1 cellular context compared by ENCODE assay signal in the genomic region with DNA sequence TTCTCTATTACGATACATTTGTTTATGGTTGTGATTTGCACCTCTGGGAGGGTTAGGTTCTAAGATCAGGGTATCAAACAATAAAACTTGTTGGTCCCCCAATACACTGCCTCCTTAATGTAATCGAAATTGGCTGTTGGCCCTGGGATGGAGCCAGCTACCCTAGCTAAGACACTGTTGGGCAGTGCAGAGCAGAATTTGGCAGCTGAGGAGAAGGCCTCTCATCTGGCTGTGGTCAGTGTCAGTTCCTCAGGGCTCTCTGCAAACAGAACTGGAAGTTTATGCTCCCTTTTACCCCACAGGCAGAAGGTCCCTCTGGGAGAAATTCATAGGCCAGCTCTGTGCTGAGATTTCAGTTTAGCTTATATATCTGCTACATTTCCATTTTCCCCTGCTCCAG.
TF ChIP-seq lines count a peak whose summit lies in the region.

No MANE protein-coding gene starts in this region.

TF ChIP-seq in HepG2, 621 proteins besides CTCF, POLR2A, EP300 and RAD21:
- TF ChIP-seq, protein P1, sequence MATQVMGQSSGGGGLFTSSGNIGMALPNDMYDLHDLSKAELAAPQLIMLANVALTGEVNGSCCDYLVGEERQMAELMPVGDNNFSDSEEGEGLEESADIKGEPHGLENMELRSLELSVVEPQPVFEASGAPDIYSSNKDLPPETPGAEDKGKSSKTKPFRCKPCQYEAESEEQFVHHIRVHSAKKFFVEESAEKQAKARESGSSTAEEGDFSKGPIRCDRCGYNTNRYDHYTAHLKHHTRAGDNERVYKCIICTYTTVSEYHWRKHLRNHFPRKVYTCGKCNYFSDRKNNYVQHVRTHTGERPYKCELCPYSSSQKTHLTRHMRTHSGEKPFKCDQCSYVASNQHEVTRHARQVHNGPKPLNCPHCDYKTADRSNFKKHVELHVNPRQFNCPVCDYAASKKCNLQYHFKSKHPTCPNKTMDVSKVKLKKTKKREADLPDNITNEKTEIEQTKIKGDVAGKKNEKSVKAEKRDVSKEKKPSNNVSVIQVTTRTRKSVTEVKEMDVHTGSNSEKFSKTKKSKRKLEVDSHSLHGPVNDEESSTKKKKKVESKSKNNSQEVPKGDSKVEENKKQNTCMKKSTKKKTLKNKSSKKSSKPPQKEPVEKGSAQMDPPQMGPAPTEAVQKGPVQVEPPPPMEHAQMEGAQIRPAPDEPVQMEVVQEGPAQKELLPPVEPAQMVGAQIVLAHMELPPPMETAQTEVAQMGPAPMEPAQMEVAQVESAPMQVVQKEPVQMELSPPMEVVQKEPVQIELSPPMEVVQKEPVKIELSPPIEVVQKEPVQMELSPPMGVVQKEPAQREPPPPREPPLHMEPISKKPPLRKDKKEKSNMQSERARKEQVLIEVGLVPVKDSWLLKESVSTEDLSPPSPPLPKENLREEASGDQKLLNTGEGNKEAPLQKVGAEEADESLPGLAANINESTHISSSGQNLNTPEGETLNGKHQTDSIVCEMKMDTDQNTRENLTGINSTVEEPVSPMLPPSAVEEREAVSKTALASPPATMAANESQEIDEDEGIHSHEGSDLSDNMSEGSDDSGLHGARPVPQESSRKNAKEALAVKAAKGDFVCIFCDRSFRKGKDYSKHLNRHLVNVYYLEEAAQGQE (IDR thresholded peaks at IDR 0.05; ENCODE audit: borderline replicate concordance in 1 of 2, low read depth in 1 of 2, low read length in 2 of 2): no peak
- no peak for TF ChIP-seq ZNF556 (CRISPR knock-in tag; IDR thresholded peaks at IDR 0.05; ENCODE audit: borderline replicate concordance)
- peak; percentile 45 for TF ChIP-seq POLR2G (IDR thresholded peaks at IDR 0.05; ENCODE audit: low read depth, low read length)
- no peak for TF ChIP-seq ZNF432 (CRISPR knock-in tag; IDR thresholded peaks at IDR 0.05; ENCODE audit: borderline replicate concordance)
- TF ChIP-seq, protein P2, sequence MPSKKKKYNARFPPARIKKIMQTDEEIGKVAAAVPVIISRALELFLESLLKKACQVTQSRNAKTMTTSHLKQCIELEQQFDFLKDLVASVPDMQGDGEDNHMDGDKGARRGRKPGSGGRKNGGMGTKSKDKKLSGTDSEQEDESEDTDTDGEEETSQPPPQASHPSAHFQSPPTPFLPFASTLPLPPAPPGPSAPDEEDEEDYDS (CRISPR knock-in tag; IDR thresholded peaks at IDR 0.05): no peak
- TF ChIP-seq, protein P3, sequence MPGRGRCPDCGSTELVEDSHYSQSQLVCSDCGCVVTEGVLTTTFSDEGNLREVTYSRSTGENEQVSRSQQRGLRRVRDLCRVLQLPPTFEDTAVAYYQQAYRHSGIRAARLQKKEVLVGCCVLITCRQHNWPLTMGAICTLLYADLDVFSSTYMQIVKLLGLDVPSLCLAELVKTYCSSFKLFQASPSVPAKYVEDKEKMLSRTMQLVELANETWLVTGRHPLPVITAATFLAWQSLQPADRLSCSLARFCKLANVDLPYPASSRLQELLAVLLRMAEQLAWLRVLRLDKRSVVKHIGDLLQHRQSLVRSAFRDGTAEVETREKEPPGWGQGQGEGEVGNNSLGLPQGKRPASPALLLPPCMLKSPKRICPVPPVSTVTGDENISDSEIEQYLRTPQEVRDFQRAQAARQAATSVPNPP (CRISPR knock-in tag; IDR thresholded peaks at IDR 0.05): 0 out of 2 replicates have a peak, but pooled peaks have one; percentile 42
- no peak for TF ChIP-seq GPN1 (CRISPR knock-in tag; IDR thresholded peaks at IDR 0.05; ENCODE audit: borderline replicate concordance)
- peak; percentile 19 for TF ChIP-seq PCBP2 (optimal IDR thresholded peaks at IDR 0.05; ENCODE audit: low read depth, low read length, poor library complexity, severe bottlenecking)
- TF ChIP-seq ZNF430 (CRISPR knock-in tag; IDR thresholded peaks at IDR 0.05): no peak
- no peak for TF ChIP-seq HDAC1 (CRISPR knock-in tag; IDR thresholded peaks at IDR 0.05)
- no peak for TF ChIP-seq ZNF543 (CRISPR knock-in tag; IDR thresholded peaks at IDR 0.05)
